ENCODE assay signal across 27 cellular contexts in the genomic region with DNA sequence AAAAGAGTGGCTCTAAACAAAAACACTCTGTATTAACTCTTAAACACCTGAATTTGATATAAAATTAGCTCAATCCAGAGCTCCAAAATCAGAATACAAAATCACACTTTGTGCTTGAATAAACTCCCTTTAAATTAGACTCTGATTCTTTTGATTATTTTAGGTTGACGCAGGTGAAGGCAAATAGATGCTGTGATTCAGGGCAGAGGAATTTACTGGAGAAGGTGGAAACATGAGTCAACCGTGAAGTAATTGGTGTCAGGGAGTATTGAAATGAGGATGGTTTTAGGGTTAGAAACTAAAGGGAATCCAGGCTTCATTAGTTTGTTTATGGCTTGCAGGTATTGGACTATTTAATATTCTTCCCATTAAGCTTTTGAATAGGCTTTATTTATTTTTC. TPM values are rescaled to one million over a fixed set of nuclear protein-coding genes. Genes with fewer than 3 reads are reported as not detected.
DNase-seq lines count a peak whose midpoint lies in the region; ATAC-seq and TF ChIP-seq lines count a peak whose summit lies in the region.
"Had no signal": no experiment of that assay in that cellular context is flagged by ENCODE, and none has a peak within 500 bp of the region (broad histone marks: within the 10 kb centered on the region; RNA-seq: fewer than 3 reads in every experiment).

No MANE protein-coding gene starts in this region.

- RAD21 ChIA-PET in HCT116 (lab: Charles Lee; ENCODE audit: low non-redundant PET in 1 of 2, low total read pairs in 2 of 2, uncharacterized antibody in 2 of 2, unreplicated experiment in 2 of 2): no interaction called here

- H3K9me3 ChIP-seq in HCT116 (ENCODE audit: control insufficient read depth in 1 of 2, insufficient read depth in 1 of 2, low read depth in 1 of 2, low read length in 2 of 2) (no peaks in the 10 kb centered on the region), Panc1 (ENCODE audit: control insufficient read depth, insufficient read depth, low read depth, low read length) (no peaks in the 10 kb centered on the region)
- H3K9me3 ChIP-seq: colonic mucosa, heart right ventricle, lower lobe of right lung, testis had no signal

- peak; percentile 4; the same call in 1 of the 2 replicates for TF ChIP-seq RAD21 in HCT116 (IDR thresholded peaks at IDR 0.05; ENCODE audit: low read depth)

- H3K4me1 ChIP-seq in HCT116 (ENCODE audit: control insufficient read depth in 1 of 2, insufficient read depth in 2 of 2, low read length in 2 of 2) (peaks cover 43 to 59% of the 10 kb centered on the region in 2 experiments), Panc1 (ENCODE audit: control insufficient read depth, insufficient read depth, low read length) (no peaks in the 10 kb centered on the region), foreskin keratinocyte (peaks cover 25% of the 10 kb centered on the region)
- H3K4me1 ChIP-seq: colonic mucosa, heart right ventricle, lower lobe of right lung, testis had no signal

- no peak overlapping the region for H2AFZ ChIP-seq in HCT116 (ENCODE audit: low read depth, low read length, poor library complexity, severe bottlenecking)
- H2AFZ ChIP-seq: GM23248 had no signal

- BruUV-seq in HCT116 (replicated peaks; lab: Mats Ljungman, UMichigan) (no TSS peak), Panc1 (replicated peaks; lab: Mats Ljungman, UMichigan) (no TSS peak)

- H3K27ac ChIP-seq in HCT116 (ENCODE audit: low read depth, low read length): peak overlapping the region; percentile 61; the same call in 1 of the 2 replicates
- no peak overlapping the region for H3K27ac ChIP-seq in Panc1 (ENCODE audit: low read length)
- H3K27ac ChIP-seq in foreskin keratinocyte: peak overlapping the region; percentile 98
- H3K27ac ChIP-seq: brain microvascular endothelial cell, colonic mucosa, GM23248, heart right ventricle, lower lobe of right lung, testis had no signal

- H3K4me2 ChIP-seq in HCT116 (ENCODE audit: low read length): peak overlapping the region; percentile 70

- H3K4me1 Mint-ChIP-seq in progenitor cell of endocrine pancreas (ENCODE audit: low read depth): peaks cover 10% of the 10 kb centered on the region
- H3K4me1 Mint-ChIP-seq: neural crest cell; stimulated activated memory B cell treated with anti-CD40 and anti-IgM and Interleukin-4, amounts not matched to agents 10 μg/mL and 1 μg/mL and 100 μg/mL, for 72 hours had no signal

- peak overlapping the region; percentile 47 for H3K9ac ChIP-seq in HCT116 (ENCODE audit: low read length)
- H3K9ac ChIP-seq: GM23248 had no signal

- H3K9me2 ChIP-seq in HCT116 (ENCODE audit: insufficient read depth): no peaks in the 10 kb centered on the region

- H3K9me3 Mint-ChIP-seq in progenitor cell of endocrine pancreas (ENCODE audit: low read depth): no peaks in the 10 kb centered on the region
- H3K9me3 Mint-ChIP-seq: activated CD4-positive, alpha-beta memory T cell treated with anti-CD3 and anti-CD28 coated beads for 36 hours; activated naive CD8-positive, alpha-beta T cell treated with anti-CD3 and anti-CD28 coated beads, Interleukin-2, amount 50 U/mL, for 24 hours; CD8-positive, alpha-beta T cell; stimulated activated memory B cell treated with anti-CD40 and anti-IgM and Interleukin-4, amounts not matched to agents 10 μg/mL and 1 μg/mL and 100 μg/mL, for 72 hours had no signal

- H4K20me1 ChIP-seq in HCT116 (ENCODE audit: insufficient read depth): no peaks in the 10 kb centered on the region

- peaks cover 3% of the 10 kb centered on the region for H3K27me3 Mint-ChIP-seq in progenitor cell of endocrine pancreas

- in situ Hi-C loops in Panc1 (cut with HindIII; ENCODE audit: low pct_unique_long_range_greater_than_20kb, low sequenced_read_pairs): no loop called here
- in situ Hi-C loops in ACHN (cut with HindIII; ENCODE audit: low pct_ligation_motif_present, low pct_unique_long_range_greater_than_20kb, low sequenced_read_pairs): no loop called here

- H3K36me3 Mint-ChIP-seq in progenitor cell of endocrine pancreas (ENCODE audit: insufficient read depth): peaks cover 1% of the 10 kb centered on the region
- H3K36me3 Mint-ChIP-seq: activated CD4-positive, alpha-beta memory T cell treated with anti-CD3 and anti-CD28 coated beads for 36 hours; CD8-positive, alpha-beta T cell; stimulated activated memory B cell treated with anti-CD40 and anti-IgM and Interleukin-4, amounts not matched to agents 10 μg/mL and 1 μg/mL and 100 μg/mL, for 72 hours had no signal

- H3K4me3 ChIP-seq in HCT116 (replicated peaks in 1 of 2; ENCODE audit: low read depth in 1 of 2, low read length in 2 of 2) (peak overlapping the region in 1 of 2 experiments; percentile 34; a peak in 2 of 4 replicates), Panc1 (ENCODE audit: low read depth in 2 of 2, low read length in 2 of 2) (no peak overlapping the region)
- H3K4me3 ChIP-seq: colonic mucosa, GM23248, heart right ventricle, lower lobe of right lung, skin epidermis, testis had no signal

- TF ChIP-seq CTCF in HCT116 (IDR thresholded peaks at IDR 0.05 in 2 of 3, conservative IDR thresholded peaks at IDR 0.05 in 1 of 3; ENCODE audit: borderline replicate concordance in 1 of 3, insufficient read depth in 1 of 3, low read depth in 2 of 3, low read length in 2 of 3): no peak
- TF ChIP-seq CTCF in Panc1 (IDR thresholded peaks at IDR 0.05): no peak
- no peak for TF ChIP-seq CTCF in foreskin keratinocyte (conservative IDR thresholded peaks at IDR 0.05)
- no peak for TF ChIP-seq CTCF in progenitor cell of endocrine pancreas (IDR thresholded peaks at IDR 0.05; ENCODE audit: unreplicated experiment)

- no peak overlapping the region for H3K4me3 Mint-ChIP-seq in progenitor cell of endocrine pancreas (ENCODE audit: low read depth)
- H3K4me3 Mint-ChIP-seq: activated CD4-positive, alpha-beta memory T cell treated with anti-CD3 and anti-CD28 coated beads for 36 hours; activated naive CD8-positive, alpha-beta T cell treated with anti-CD3 and anti-CD28 coated beads, Interleukin-2, amount 50 U/mL, for 24 hours; CD8-positive, alpha-beta T cell; neural crest cell; stimulated activated memory B cell treated with anti-CD40 and anti-IgM and Interleukin-4, amounts not matched to agents 10 μg/mL and 1 μg/mL and 100 μg/mL, for 72 hours had no signal

- intact Hi-C loops in HCT116 (cut with micrococcal nuclease): no loop called here
- intact Hi-C loops in Panc1 (cut with micrococcal nuclease; ENCODE audit: unreplicated experiment): no loop called here

- DNase-seq in HCT116 (ENCODE audit: low read depth, low spot score) (peak; percentile 74), Panc1 (ENCODE audit: low read depth, low spot score) (peak; percentile 70), foreskin keratinocyte (peak; percentile 86 to 93), progenitor cell of endocrine pancreas (ENCODE audit: low spot score, unreplicated experiment) (no peak), ACHN (no peak), NCI-H1694 (lab: John Stamatoyannopoulos, UW) (no peak)
- DNase-seq: activated CD4-positive, alpha-beta memory T cell treated with anti-CD3 and anti-CD28 coated beads for 36 hours; activated effector memory CD4-positive, alpha-beta T cell treated with Interleukin-2 at 50 U/mL for 16 hours; activated naive CD8-positive, alpha-beta T cell treated with anti-CD3 and anti-CD28 coated beads, Interleukin-2, amount 50 U/mL, for 24 hours; brain microvascular endothelial cell; CD8-positive, alpha-beta T cell; colonic mucosa; DMS79 treated with DMSO at 0.1 percent for 48 hours; GM23248; heart right ventricle; lower lobe of right lung; NCI-H1436 treated with DMSO at 0.1 percent for 48 hours; NCI-H524; NK-92 treated with Interleukin-12 subunit alpha and Interleukin-12 subunit beta, amount 100 ng/mL, for 24 hours; RPMI8226; stimulated activated CD4-positive, alpha-beta T cell treated with anti-CD3 and anti-CD28 coated beads, Interleukin-1b, Interleukin-23, amount 100 ng/mL, for 48 hours; testis had no signal

- CTCF ChIA-PET in HCT116 (lab: Charles Lee) (interaction anchor here (1.3 to 2.7 kb wide), 3 partner anchors 15 to 136 kb away, joined by 4 to 19 read pairs (median 5); no protein-coding TSS in a partner anchor), Panc1 (lab: Charles Lee) (no interaction called here)

- H3K27ac Mint-ChIP-seq in progenitor cell of endocrine pancreas: peak overlapping the region; percentile 15
- H3K27ac Mint-ChIP-seq: activated CD4-positive, alpha-beta memory T cell treated with anti-CD3 and anti-CD28 coated beads for 36 hours; activated naive CD8-positive, alpha-beta T cell treated with anti-CD3 and anti-CD28 coated beads, Interleukin-2, amount 50 U/mL, for 24 hours; CD8-positive, alpha-beta T cell; stimulated activated memory B cell treated with anti-CD40 and anti-IgM and Interleukin-4, amounts not matched to agents 10 μg/mL and 1 μg/mL and 100 μg/mL, for 72 hours had no signal

- POLR2A ChIA-PET in HCT116 (lab: Charles Lee): interaction anchor here (1.4 kb wide), 1 partner anchor 15 kb away, joined by 5 read pairs; no protein-coding TSS in a partner anchor
- POLR2A ChIA-PET in Panc1 (lab: Charles Lee): interaction anchor here (0.6 kb wide), 1 partner anchor 209 kb away, joined by 3 read pairs; no protein-coding TSS in a partner anchor

- H3K27me3 ChIP-seq in HCT116 (ENCODE audit: insufficient read depth, low read length) (no peaks in the 10 kb centered on the region), Panc1 (ENCODE audit: control insufficient read depth, insufficient read depth, low read length) (no peaks in the 10 kb centered on the region), foreskin keratinocyte (no peaks in the 10 kb centered on the region)
- H3K27me3 ChIP-seq: brain microvascular endothelial cell, colonic mucosa, testis had no signal

- TF ChIP-seq POLR2A in HCT116 (IDR thresholded peaks at IDR 0.05; ENCODE audit: borderline replicate concordance, extremely low read depth, insufficient read depth, insufficient read length): no peak

- ATAC-seq in HCT116: peak; percentile 58
- ATAC-seq in Panc1: peak; percentile 86
- peak; percentile 70 for ATAC-seq in foreskin keratinocyte
- no peak for ATAC-seq in GM18867 (IDR thresholded peaks at IDR 0.05; ENCODE audit: unreplicated experiment)
- ATAC-seq: activated naive CD8-positive, alpha-beta T cell treated with anti-CD3 and anti-CD28 coated beads, Interleukin-2, amount 50 U/mL, for 24 hours; CD8-positive, alpha-beta T cell; heart right ventricle; stimulated activated memory B cell treated with anti-CD40 and anti-IgM and Interleukin-4, amounts not matched to agents 10 μg/mL and 1 μg/mL and 100 μg/mL, for 72 hours had no signal

- peaks cover 76% of the 10 kb centered on the region for H3K79me2 ChIP-seq in HCT116 (ENCODE audit: insufficient read depth, low read length)

- H3K36me3 ChIP-seq in HCT116 (ENCODE audit: control insufficient read depth in 1 of 2, insufficient read depth in 2 of 2, low read length in 2 of 2) (peaks cover 0 to 4% of the 10 kb centered on the region in 2 experiments; a peak in 1 of 4 replicates), Panc1 (ENCODE audit: control insufficient read depth, insufficient read depth, low read length) (no peaks in the 10 kb centered on the region; the same call in 1 of the 2 replicates)
- H3K36me3 ChIP-seq: brain microvascular endothelial cell, colonic mucosa, heart right ventricle, lower lobe of right lung had no signal

RNA-seq across cellular contexts. Expression of a gene that starts 37.0 kb away (rescaled TPM):
- total RNA-seq in HCT116 (2021; ENCODE audit: unreplicated experiment): not detected
- polyA plus RNA-seq in HCT116 (2012): not detected in 2 replicates
- not detected for total RNA-seq in Panc1 (2021; ENCODE audit: unreplicated experiment)
- polyA plus RNA-seq in Panc1 (2012; ENCODE audit: insufficient read length): not detected
- total RNA-seq in foreskin keratinocyte: not detected in 2 replicates
- polyA plus RNA-seq in foreskin keratinocyte: not detected in 2 replicates
- not detected in 2 replicates for total RNA-seq in progenitor cell of endocrine pancreas
- total RNA-seq: activated CD4-positive, alpha-beta memory T cell treated with anti-CD3 and anti-CD28 coated beads for 36 hours; CD8-positive, alpha-beta T cell; colonic mucosa; GM23248; heart right ventricle; neural crest cell; pulmonary artery endothelial cell had no signal
- polyA plus RNA-seq: GM23248, heart right ventricle had no signal

Comparison
In these comparisons a context has a peak if more than half of its experiments do, and no peak if none do; other contexts are left out.
1. DNase-seq: peak in HCT116 (single experiment), Panc1 (single experiment) and foreskin keratinocyte (2 of 2); none in progenitor cell of endocrine pancreas (single experiment), ACHN (single experiment) and NCI-H1694 (single experiment).